Comparison of ENCODE assay signal across 13 cellular contexts in the genomic region with DNA sequence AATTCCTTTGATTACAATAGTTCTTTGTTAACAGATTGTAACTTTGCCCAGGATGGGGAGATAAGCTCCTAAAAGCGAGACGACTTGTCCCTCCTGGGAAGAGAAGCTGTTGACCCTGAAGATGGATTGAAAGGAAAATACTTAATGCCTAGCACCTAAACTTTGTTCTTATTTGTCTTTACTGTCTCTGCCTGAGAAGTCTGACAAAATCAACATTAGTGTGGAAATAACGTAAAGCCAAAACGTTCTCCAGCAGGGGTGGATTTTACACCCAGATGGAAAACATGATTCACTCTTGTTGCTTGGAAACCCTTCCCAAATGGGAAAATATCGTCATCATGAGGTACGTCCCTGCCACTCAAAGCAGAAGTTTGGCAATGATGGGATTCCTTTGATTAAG.
DNase-seq lines count a peak whose midpoint lies in the region; ATAC-seq, FAIRE-seq and TF ChIP-seq lines count a peak whose summit lies in the region.
"Had no signal": no experiment of that assay in that cellular context is flagged by ENCODE, and none has a peak within 500 bp of the region (broad histone marks: within the 10 kb centered on the region; RNA-seq: fewer than 3 reads in every experiment).

No MANE protein-coding gene starts in this region.

- no peak overlapping the region for H3K4me3 Mint-ChIP-seq in natural killer cell
- H3K4me3 Mint-ChIP-seq: activated CD4-positive, alpha-beta T cell treated with anti-CD3 and anti-CD28 coated beads for 36 hours; naive thymus-derived CD8-positive, alpha-beta T cell had no signal

- H3K9me3 ChIP-seq in pancreas = no peaks in the 10 kb centered on the region

- no peak overlapping the region for H3K27ac Mint-ChIP-seq in natural killer cell
- H3K27ac Mint-ChIP-seq: activated CD4-positive, alpha-beta T cell treated with anti-CD3 and anti-CD28 coated beads for 36 hours; CD4-positive, CD25-positive, alpha-beta regulatory T cell; naive thymus-derived CD8-positive, alpha-beta T cell had no signal

- H3K27me3 ChIP-seq in pancreas = no peaks in the 10 kb centered on the region

- TF ChIP-seq CTCF in AG10803 (conservative IDR thresholded peaks at IDR 0.05; ENCODE audit: low read length) = 0 out of 2 replicates have a peak, but pooled peaks have one; percentile 1
- TF ChIP-seq CTCF in fibroblast of pulmonary artery (IDR thresholded peaks at IDR 0.05; ENCODE audit: low read length, missing control alignments) = no peak
- TF ChIP-seq CTCF in pancreas (IDR thresholded peaks at IDR 0.05) = no peak
- no peak for TF ChIP-seq CTCF in natural killer cell (IDR thresholded peaks at IDR 0.05)

- H3K4me1 Mint-ChIP-seq in natural killer cell = no peaks in the 10 kb centered on the region
- H3K4me1 Mint-ChIP-seq: activated CD4-positive, alpha-beta T cell treated with anti-CD3 and anti-CD28 coated beads for 36 hours; CD4-positive, CD25-positive, alpha-beta regulatory T cell; naive thymus-derived CD8-positive, alpha-beta T cell had no signal

- WGBS in pancreas, 2 donors = 19 to 21% methylated on average over 6 of the region's 6 CpGs

- intact Hi-C loops in pancreas (cut with DNase I) = no loop called here
- intact Hi-C loops in natural killer cell (cut with micrococcal nuclease) = no loop called here

- H3K9me3 Mint-ChIP-seq in natural killer cell = peaks cover 0 to 2% of the 10 kb centered on the region in 2 donors
- H3K9me3 Mint-ChIP-seq: CD4-positive, CD25-positive, alpha-beta regulatory T cell had no signal

- ATAC-seq in pancreas (peak in 3 of 4 donors; percentile 44 to 60 (median 50)), natural killer cell (no peak)
- ATAC-seq: activated CD4-positive, alpha-beta T cell treated with anti-CD3 and anti-CD28 coated beads for 36 hours; naive thymus-derived CD8-positive, alpha-beta T cell; stimulated activated naive CD8-positive, alpha-beta T cell treated with anti-CD3 and anti-CD28 coated beads, Interleukin-15, Interleukin-2, amounts not matched to agents 100 U/mL and 50 U/mL, for 24 hours had no signal

- no peak overlapping the region for H3K4me3 ChIP-seq in AG10803 (ENCODE audit: low read length)
- no peak overlapping the region for H3K4me3 ChIP-seq in fibroblast of pulmonary artery (replicated peaks; ENCODE audit: low read depth, low read length)
- H3K4me3 ChIP-seq in pancreas = no peak overlapping the region

- no peaks in the 10 kb centered on the region for H3K36me3 ChIP-seq in pancreas

- no peaks in the 10 kb centered on the region for H3K27me3 Mint-ChIP-seq in natural killer cell (ENCODE audit: low read depth in 2 of 2)
- H3K27me3 Mint-ChIP-seq: CD4-positive, CD25-positive, alpha-beta regulatory T cell had no signal

- no peak for FAIRE-seq in pancreas (lab: Jason Lieb, UNC)

- no peaks in the 10 kb centered on the region for H3K36me3 Mint-ChIP-seq in natural killer cell
- H3K36me3 Mint-ChIP-seq: CD4-positive, CD25-positive, alpha-beta regulatory T cell; naive thymus-derived CD8-positive, alpha-beta T cell had no signal

- DNase-seq in AG10803 (ENCODE audit: low read depth) = peak; percentile 70
- peak; percentile 21 for DNase-seq in T1000 (lab: John Stamatoyannopoulos, UW)
- peak; percentile 76 for DNase-seq in fibroblast of pulmonary artery (ENCODE audit: low read depth)
- DNase-seq in pancreas = no peak
- DNase-seq in stimulated activated CD4-positive, alpha-beta T cell treated with anti-CD3 and anti-CD28 coated beads, Interleukin-12 subunit alpha, Interleukin-12 subunit beta, amount 100 ng/mL, for 4 hours = no peak
- no peak for DNase-seq in activated CD8-positive, alpha-beta memory T cell treated with anti-CD3 and anti-CD28 coated beads, Interleukin-2, amount 50 U/mL, for 48 hours
- no peak for DNase-seq in OCI-M2 (lab: John Stamatoyannopoulos, UW; ENCODE audit: unreplicated experiment)
- DNase-seq in natural killer cell = no peak
- DNase-seq: activated CD4-positive, alpha-beta T cell treated with anti-CD3 and anti-CD28 coated beads for 36 hours; CD4-positive, CD25-positive, alpha-beta regulatory T cell; naive thymus-derived CD8-positive, alpha-beta T cell; stimulated activated CD4-positive, alpha-beta T cell treated with anti-CD3 and anti-CD28 coated beads, Interleukin-1b, Interleukin-23, amount 100 ng/mL, for 48 hours; stimulated activated naive CD8-positive, alpha-beta T cell treated with anti-CD3 and anti-CD28 coated beads, Interleukin-15, Interleukin-2, amounts not matched to agents 100 U/mL and 50 U/mL, for 24 hours had no signal

- peak overlapping the region in 1 of 4 donors; percentile 34 for H3K27ac ChIP-seq in pancreas

- H3K4me1 ChIP-seq in pancreas = no peaks in the 10 kb centered on the region

Comparison
In these comparisons a context has a peak if more than half of its experiments do, and no peak if none do; other contexts are left out.
1. DNase-seq: peak in AG10803 (single experiment), T1000 (single experiment) and fibroblast of pulmonary artery (single experiment); none in pancreas (0 of 6), stimulated activated CD4-positive, alpha-beta T cell treated with anti-CD3 and anti-CD28 coated beads, Interleukin-12 subunit alpha, Interleukin-12 subunit beta, amount 100 ng/mL, for 4 hours (single experiment), activated CD8-positive, alpha-beta memory T cell treated with anti-CD3 and anti-CD28 coated beads, Interleukin-2, amount 50 U/mL, for 48 hours (single experiment), OCI-M2 (single experiment) and natural killer cell (single experiment).
2. ATAC-seq: peak in pancreas (3 of 4); none in natural killer cell (0 of 3).